Comparison of ENCODE assay signal across 17 cellular contexts in the genomic region with DNA sequence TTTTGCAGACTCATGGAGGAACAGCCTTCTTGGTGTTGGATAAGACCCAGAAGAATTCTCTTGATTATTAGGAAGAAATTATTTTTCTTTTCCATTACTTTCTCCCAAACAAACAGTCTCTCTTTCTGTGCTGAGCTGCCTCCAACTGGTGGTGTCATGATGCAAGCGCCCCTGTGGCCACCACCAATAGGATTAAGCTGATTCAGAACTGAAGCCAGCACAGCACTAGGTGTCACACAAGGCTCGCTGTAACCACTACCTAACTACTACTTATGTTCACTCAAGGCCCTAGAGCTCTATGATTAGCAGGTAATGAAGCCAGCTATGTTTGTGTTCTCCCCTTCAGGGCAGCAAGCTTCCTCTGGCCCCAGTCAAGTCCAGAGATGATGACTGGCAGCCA.
A peak's percentile ranks its signal among the peaks of the same experiment; 100 is the strongest.
DNase-seq lines count a peak whose midpoint lies in the region; ATAC-seq and TF ChIP-seq lines count a peak whose summit lies in the region.
"Had no signal": no experiment of that assay in that cellular context is flagged by ENCODE, and none has a peak within 500 bp of the region (broad histone marks: within the 10 kb centered on the region; RNA-seq: fewer than 3 reads in every experiment).

No MANE protein-coding gene starts in this region.

- POLR2A ChIA-PET in Panc1 (lab: Charles Lee), result no interaction called here

- H3K4me1 ChIP-seq in heart left ventricle (peaks cover 0 to 21% (median 14%) of the 10 kb centered on the region in 12 donors), right cardiac atrium (ENCODE audit: control insufficient read depth, insufficient read depth, low read length) (peaks cover 3% of the 10 kb centered on the region), Panc1 (ENCODE audit: control insufficient read depth, insufficient read depth, low read length) (no peaks in the 10 kb centered on the region)
- H3K4me1 ChIP-seq: Caco-2 had no signal

- H3K9me3 ChIP-seq in heart left ventricle, result peaks cover 0 to 17% (median 5%) of the 10 kb centered on the region in 12 donors
- H3K9me3 ChIP-seq in right cardiac atrium (ENCODE audit: control insufficient read depth, low read length), result no peaks in the 10 kb centered on the region
- no peaks in the 10 kb centered on the region for H3K9me3 ChIP-seq in Panc1 (ENCODE audit: control insufficient read depth, insufficient read depth, low read depth, low read length)
- H3K9me3 ChIP-seq: BE2C, Caco-2 had no signal

- no peaks in the 10 kb centered on the region for H3K36me3 ChIP-seq in heart left ventricle
- H3K36me3 ChIP-seq in Panc1 (ENCODE audit: control insufficient read depth, insufficient read depth, low read length), result no peaks in the 10 kb centered on the region
- H3K36me3 ChIP-seq: BE2C had no signal

- H3K27ac ChIP-seq in heart left ventricle, result peak overlapping the region in 11 of 12 donors; percentile 12 to 91 (median 80)
- no peak overlapping the region for H3K27ac ChIP-seq in right cardiac atrium (ENCODE audit: low read length)
- H3K27ac ChIP-seq in Panc1 (ENCODE audit: low read length), result peak overlapping the region; percentile 58; the same call in 1 of the 2 replicates
- H3K27ac ChIP-seq: GM23248, HL-60 had no signal

- H3K4me3 ChIP-seq in heart left ventricle (no peak overlapping the region), right cardiac atrium (ENCODE audit: low read length) (no peak overlapping the region), Panc1 (ENCODE audit: low read depth in 2 of 2, low read length in 2 of 2) (no peak overlapping the region)
- H3K4me3 ChIP-seq: GM23248 had no signal

- 68 to 79% (median 76%) methylated on average over 2 of the region's 2 CpGs for WGBS in heart left ventricle, 4 donors
- 79% methylated on average over 2 of the region's 2 CpGs for WGBS in right cardiac atrium

- in situ Hi-C loops in Panc1 (cut with HindIII; ENCODE audit: low pct_unique_long_range_greater_than_20kb, low sequenced_read_pairs), result no loop called here

- TF ChIP-seq POLR2A in heart left ventricle (IDR thresholded peaks at IDR 0.05) (no peak), erythroblast (IDR thresholded peaks at IDR 0.05; ENCODE audit: low read length) (no peak)

- DNase-seq in heart left ventricle (peak in 1 of 5 donors; percentile 10), right cardiac atrium (no peak), M059J (ENCODE audit: low read depth) (peak; percentile 14), Panc1 (ENCODE audit: low read depth, low spot score) (no peak), erythroblast (lab: John Stamatoyannopoulos, UW) (peak; percentile 14 to 24)
- DNase-seq in stimulated activated CD4-positive, alpha-beta T cell treated with anti-CD3 and anti-CD28 coated beads, Interleukin-2, amount 100 ng/mL, for 24 hours, result no peak
- DNase-seq: ACHN; BE2C; C1 segment of cervical spinal cord; Caco-2; CD4-positive, CD25-positive, alpha-beta regulatory T cell; CD8-positive, alpha-beta memory T cell; GM23248; HCEC 1CT had no signal

- CTCF ChIA-PET in Panc1 (lab: Charles Lee), result no interaction called here

- TF ChIP-seq CTCF in heart left ventricle (IDR thresholded peaks at IDR 0.05), result peak in 1 of 12 donors; percentile 6
- TF ChIP-seq CTCF in Panc1 (IDR thresholded peaks at IDR 0.05), result no peak

- intact Hi-C loops in heart left ventricle (cut with DNase I), result loop anchor here in 2 of 10 donors (10.0 kb wide), 1 partner anchor 115 kb away; no protein-coding TSS in a partner anchor
- intact Hi-C loops in right cardiac atrium (cut with DNase I), result no loop called here
- intact Hi-C loops in Panc1 (cut with micrococcal nuclease; ENCODE audit: unreplicated experiment), result no loop called here

- H3K27me3 ChIP-seq in heart left ventricle (no peaks in the 10 kb centered on the region), right cardiac atrium (ENCODE audit: control insufficient read depth, insufficient read depth) (no peaks in the 10 kb centered on the region), Panc1 (ENCODE audit: control insufficient read depth, insufficient read depth, low read length) (no peaks in the 10 kb centered on the region)
- H3K27me3 ChIP-seq: BE2C had no signal

- ATAC-seq in heart left ventricle, result no peak
- ATAC-seq in right cardiac atrium, result no peak
- ATAC-seq in Panc1, result no peak
- no peak for ATAC-seq in GM18520 (IDR thresholded peaks at IDR 0.05; ENCODE audit: unreplicated experiment)
- no peak for ATAC-seq in GM18517 (IDR thresholded peaks at IDR 0.05; ENCODE audit: unreplicated experiment)

- BruUV-seq in Panc1 (replicated peaks; lab: Mats Ljungman, UMichigan), result no TSS peak

Comparison
In these comparisons a context has a peak if more than half of its experiments do, and no peak if none do; other contexts are left out.
1. DNase-seq: peak in M059J (single experiment) and erythroblast (2 of 2); none in right cardiac atrium (0 of 3), Panc1 (single experiment) and stimulated activated CD4-positive, alpha-beta T cell treated with anti-CD3 and anti-CD28 coated beads, Interleukin-2, amount 100 ng/mL, for 24 hours (0 of 2).